2 cellular contexts compared by ENCODE assay signal in genomic region chr2:147713349-147713748, GRCh38.
TF ChIP-seq lines count a peak whose summit lies in the region.

No MANE protein-coding gene starts in this region.

TF ChIP-seq in HepG2, 621 proteins besides CTCF, POLR2A, EP300 and RAD21:
- TF ChIP-seq PPARG (CRISPR knock-in tag; conservative IDR thresholded peaks at IDR 0.05) (no peak), GTF3A (CRISPR knock-in tag; conservative IDR thresholded peaks at IDR 0.05) (0 out of 2 replicates have a peak, but pooled peaks have one; percentile 64)

TF ChIP-seq in K562, 482 proteins besides CTCF, POLR2A, EP300 and RAD21:
- TF ChIP-seq TBP (optimal IDR thresholded peaks at IDR 0.05; ENCODE audit: low read depth, low read length) = peak; percentile 23
- no peak for TF ChIP-seq ZNF586 (CRISPR knock-in tag; conservative IDR thresholded peaks at IDR 0.05)
- no peak for TF ChIP-seq ZNF324 (CRISPR knock-in tag; IDR thresholded peaks at IDR 0.05)
